Comparison of ENCODE assay signal across 8 cellular contexts in the genomic region with DNA sequence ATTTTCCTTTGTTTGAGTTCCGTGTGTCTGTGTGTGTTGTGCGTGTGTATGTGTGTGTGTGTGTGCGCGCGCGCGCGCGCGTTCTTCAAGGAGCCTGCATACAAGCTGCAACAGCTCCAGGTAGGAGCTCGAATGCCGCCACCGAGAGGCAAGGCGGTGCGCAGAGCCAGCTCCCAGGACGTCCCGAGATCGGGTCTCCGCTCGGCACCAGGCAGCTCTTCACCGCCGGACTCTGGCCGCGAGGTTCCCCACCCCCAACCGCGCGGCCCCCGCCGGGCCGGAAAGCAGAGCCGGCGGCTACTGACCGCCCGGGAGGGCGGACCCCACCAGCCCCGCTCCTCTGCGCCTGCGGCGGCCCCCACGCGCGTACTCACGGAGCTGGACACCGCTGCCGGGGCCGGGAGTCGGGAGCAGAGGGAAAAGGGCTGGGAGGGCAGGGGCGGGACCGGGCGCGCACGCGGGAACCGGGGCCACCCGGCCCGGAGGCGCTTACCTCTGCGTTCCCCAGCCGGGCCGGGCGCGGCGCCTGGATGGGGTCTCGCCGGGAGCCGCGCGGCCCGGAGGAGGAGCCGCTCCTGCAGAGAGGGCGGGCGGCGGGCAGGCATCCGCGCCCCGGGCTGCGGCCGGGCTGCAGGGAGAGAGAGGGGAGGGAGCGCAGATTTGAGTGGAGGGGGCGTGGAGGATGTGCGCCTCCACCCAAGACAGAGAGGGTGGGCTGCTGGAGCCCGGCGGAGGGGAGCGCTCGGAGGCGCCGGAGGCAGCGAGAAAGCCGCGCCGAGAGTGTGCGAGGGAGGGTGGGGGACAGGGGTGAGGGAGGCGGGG. TPM values are rescaled to one million over a fixed set of nuclear protein-coding genes. Genes with fewer than 3 reads are reported as not detected.
A peak's percentile ranks its signal among the peaks of the same experiment; 100 is the strongest.
DNase-seq lines count a peak whose midpoint lies in the region; ATAC-seq and TF ChIP-seq lines count a peak whose summit lies in the region.

No MANE protein-coding gene starts in this region.

- peak overlapping the region; percentile 72 for H2AFZ ChIP-seq in PC-9

- peaks cover 5% of the 10 kb centered on the region; the same call in 1 of the 2 replicates for H3K79me2 ChIP-seq in PC-9 (ENCODE audit: low read depth)

- no peaks in the 10 kb centered on the region for H3K9me2 ChIP-seq in PC-9 (ENCODE audit: insufficient read depth)

- H3K27ac ChIP-seq in PC-9 (no peak overlapping the region), caudate nucleus (ENCODE audit: low read depth, low read length) (peak overlapping the region; percentile 36)

- H3K36me3 ChIP-seq in BJ (ENCODE audit: control insufficient read depth, insufficient read depth, low read length): no peaks in the 10 kb centered on the region
- no peaks in the 10 kb centered on the region for H3K36me3 ChIP-seq in PC-9 (ENCODE audit: low read depth)
- no peaks in the 10 kb centered on the region for H3K36me3 ChIP-seq in skeletal muscle satellite cell (ENCODE audit: insufficient read depth, low read length)

- peak overlapping the region; percentile 91 for H3K4me2 ChIP-seq in PC-9
- H3K4me2 ChIP-seq in skeletal muscle satellite cell (ENCODE audit: low read length): peak overlapping the region; percentile 75

- POLR2A ChIA-PET in BJ (lab: Charles Lee): no interaction called here
- POLR2A ChIA-PET in PC-9 (lab: Charles Lee; ENCODE audit: unreplicated experiment): interaction anchor here (0.5 to 0.7 kb wide), 4 partner anchors 33 to 1252 kb away, joined by 3 to 21 read pairs (median 5); a partner anchor contains a TSS

- ATAC-seq in GM21381 (IDR thresholded peaks at IDR 0.05; ENCODE audit: unreplicated experiment): no peak
- no peak for ATAC-seq in GM21717 (IDR thresholded peaks at IDR 0.05; ENCODE audit: unreplicated experiment)

- intact Hi-C loops in PC-9 (cut with micrococcal nuclease; ENCODE audit: unreplicated experiment): loop anchor here (1.0 to 5.0 kb wide), 3 partner anchors 37 to 182 kb away; no protein-coding TSS in a partner anchor

- TF ChIP-seq CTCF in BJ (IDR thresholded peaks at IDR 0.05; ENCODE audit: insufficient read depth, low read depth, low read length) (no peak), PC-9 (conservative IDR thresholded peaks at IDR 0.05) (no peak)

- H4K20me1 ChIP-seq in PC-9 (ENCODE audit: insufficient read depth): no peaks in the 10 kb centered on the region

- H3K27me3 ChIP-seq in BJ (ENCODE audit: control insufficient read depth, insufficient read depth, low read length) (no peaks in the 10 kb centered on the region), PC-9 (ENCODE audit: insufficient read depth, low read depth) (no peaks in the 10 kb centered on the region), skeletal muscle satellite cell (ENCODE audit: control insufficient read depth, insufficient read depth, low read length) (no peaks in the 10 kb centered on the region)

- DNase-seq in BJ (ENCODE audit: low read depth) (no peak), H4 (ENCODE audit: low spot score) (peak; percentile 69), PC-9 (peak; percentile 41 to 53), caudate nucleus (lab: John Stamatoyannopoulos, UW) (peak in 47 of 61 donors; percentile 3 to 78 (median 32)), iPS-NIHi7 (ENCODE audit: extremely low spot score) (peak; percentile 80)

- BruUV-seq in PC-9 (replicated peaks; lab: Mats Ljungman, UMichigan): TSS peak; percentile 40

- H3K9ac ChIP-seq in skeletal muscle satellite cell (ENCODE audit: low read depth, low read length): peak overlapping the region; percentile 83

- H3F3A ChIP-seq in PC-9 (ENCODE audit: insufficient read depth, low read depth): peaks cover 21% of the 10 kb centered on the region; the same call in 1 of the 2 replicates

- CTCF ChIA-PET in BJ (lab: Yijun Ruan, JAX): interaction anchor here (1.2 to 2.0 kb wide), 3 partner anchors 21 to 56 kb away, joined by 3 to 6 read pairs (median 4); no protein-coding TSS in a partner anchor
- CTCF ChIA-PET in PC-9 (lab: Charles Lee): interaction anchor here (0.6 kb wide), 3 partner anchors 34 to 58 kb away, joined by 3 to 8 read pairs (median 6); a partner anchor contains a TSS

- H3K4me1 ChIP-seq in PC-9 (replicated peaks; ENCODE audit: insufficient read depth) (peaks cover 45% of the 10 kb centered on the region), skeletal muscle satellite cell (ENCODE audit: control insufficient read depth, insufficient read depth, low read length) (peaks cover 37% of the 10 kb centered on the region)

- H3K9me3 ChIP-seq in PC-9 (ENCODE audit: insufficient read depth, low read depth) (no peaks in the 10 kb centered on the region), skeletal muscle satellite cell (replicated peaks; ENCODE audit: low read length) (no peaks in the 10 kb centered on the region)

- H3K4me3 ChIP-seq in BJ (ENCODE audit: low read depth, low read length) (peak overlapping the region; percentile 56), PC-9 (peak overlapping the region; percentile 60), skeletal muscle satellite cell (ENCODE audit: low read length) (peak overlapping the region; percentile 87)

RNA-seq across cellular contexts. Expression of a gene that starts 40.3 kb away (rescaled TPM):
- polyA plus RNA-seq in BJ (2011; rRNA removed): 39.4 and 50.6 TPM in 2 replicates
- 6.3 and 7.4 TPM in 2 replicates for polyA minus RNA-seq in BJ (2011; rRNA and poly(A)+ RNA removed)
- 51.1 and 52.7 TPM in 2 replicates for total RNA-seq in H4 (2014; rRNA removed; shearing (Covaris generic))
- 16.7 and 17.7 TPM in 2 replicates for total RNA-seq in PC-9 (2021)
- total RNA-seq in skeletal muscle satellite cell (2012; rRNA removed): 28.4 and 32.5 TPM in 2 replicates
